In genomic region chr20:409697-410559, GRCh38 we compare ENCODE assay signal across 1 cellular context.
TF ChIP-seq lines count a peak whose summit lies in the region.

No MANE protein-coding gene starts in this region.

TF ChIP-seq in HepG2, 621 proteins besides CTCF, POLR2A, EP300 and RAD21 (continues in another document):
- TF ChIP-seq ZNF770 (CRISPR knock-in tag; IDR thresholded peaks at IDR 0.05) (peak; percentile 60; the same call in 1 of the 2 replicates), ZNF768 (CRISPR knock-in tag; IDR thresholded peaks at IDR 0.05) (peak; percentile 27; the same call in 1 of the 2 replicates), ZNF12 (CRISPR knock-in tag; IDR thresholded peaks at IDR 0.05) (no peak; the same call in 1 of the 2 replicates), PAF1 (CRISPR knock-in tag; IDR thresholded peaks at IDR 0.05) (0 out of 2 replicates have a peak, but pooled peaks have one; percentile 5), ELK4 (CRISPR knock-in tag; IDR thresholded peaks at IDR 0.05; ENCODE audit: borderline replicate concordance) (peak; percentile 42; the same call in 1 of the 2 replicates), ZNF350 (CRISPR knock-in tag; IDR thresholded peaks at IDR 0.05; ENCODE audit: borderline replicate concordance, low read depth) (peak; percentile 63; the same call in 1 of the 2 replicates), BCLAF1 (IDR thresholded peaks at IDR 0.05) (no peak), ZNF605 (CRISPR knock-in tag; IDR thresholded peaks at IDR 0.05) (no peak), JARID2 (CRISPR knock-in tag; IDR thresholded peaks at IDR 0.05; ENCODE audit: insufficient replicate concordance) (no peak), ZNF891 (CRISPR knock-in tag; IDR thresholded peaks at IDR 0.05) (0 out of 2 replicates have a peak, but pooled peaks have one; percentile 53), NFE2 (CRISPR knock-in tag; IDR thresholded peaks at IDR 0.05) (0 out of 2 replicates have a peak, but pooled peaks have one; percentile 28), ATF7 (IDR thresholded peaks at IDR 0.05) (no peak), ATF7 (CRISPR knock-in tag; IDR thresholded peaks at IDR 0.05) (no peak), KDM2A (CRISPR knock-in tag; IDR thresholded peaks at IDR 0.05; ENCODE audit: borderline replicate concordance, low read depth) (no peak), SALL1 (CRISPR knock-in tag; IDR thresholded peaks at IDR 0.05) (peak; percentile 36; the same call in 1 of the 2 replicates), MEF2D (CRISPR knock-in tag; IDR thresholded peaks at IDR 0.05) (no peak), ZBTB39 (CRISPR knock-in tag; IDR thresholded peaks at IDR 0.05) (no peak), ZNF124 (CRISPR knock-in tag; IDR thresholded peaks at IDR 0.05) (no peak), GABPB1 (CRISPR knock-in tag; IDR thresholded peaks at IDR 0.05) (0 out of 2 replicates have a peak, but pooled peaks have one; percentile 10), ZNF296 (CRISPR knock-in tag; conservative IDR thresholded peaks at IDR 0.05) (0 out of 2 replicates have a peak, but pooled peaks have one; percentile 20), RFXAP (CRISPR knock-in tag; IDR thresholded peaks at IDR 0.05; ENCODE audit: borderline replicate concordance) (no peak), PTBP1 (IDR thresholded peaks at IDR 0.05; ENCODE audit: low read depth, low read length, poor library complexity, severe bottlenecking) (no peak), PHF8 (CRISPR knock-in tag; IDR thresholded peaks at IDR 0.05) (no peak), ZC3H4 (CRISPR knock-in tag; IDR thresholded peaks at IDR 0.05; ENCODE audit: borderline replicate concordance) (peak; percentile 67; the same call in 1 of the 2 replicates), ZBTB38 (CRISPR knock-in tag; IDR thresholded peaks at IDR 0.05) (peak; percentile 93), HOXD1 (CRISPR knock-in tag; IDR thresholded peaks at IDR 0.05) (0 out of 2 replicates have a peak, but pooled peaks have one; percentile 19), ZNF138 (CRISPR knock-in tag; IDR thresholded peaks at IDR 0.05; ENCODE audit: low read depth) (no peak), ZNF788 (CRISPR knock-in tag; IDR thresholded peaks at IDR 0.05; ENCODE audit: borderline replicate concordance) (0 out of 2 replicates have a peak, but pooled peaks have one; percentile 17), IRF1 (CRISPR knock-in tag; IDR thresholded peaks at IDR 0.05; ENCODE audit: low read depth) (0 out of 2 replicates have a peak, but pooled peaks have one; percentile 51), ZSCAN20 (CRISPR knock-in tag; IDR thresholded peaks at IDR 0.05; ENCODE audit: borderline replicate concordance) (no peak), ZNF567 (CRISPR knock-in tag; IDR thresholded peaks at IDR 0.05; ENCODE audit: borderline replicate concordance) (0 out of 2 replicates have a peak, but pooled peaks have one; percentile 31), ZNF224 (CRISPR knock-in tag; IDR thresholded peaks at IDR 0.05) (no peak), ARHGAP35 (CRISPR knock-in tag; IDR thresholded peaks at IDR 0.05; ENCODE audit: borderline replicate concordance) (no peak), ETV6 (CRISPR knock-in tag; conservative IDR thresholded peaks at IDR 0.05) (no peak), HDAC2 (CRISPR knock-in tag; IDR thresholded peaks at IDR 0.05) (no peak), KLF16 (CRISPR knock-in tag; IDR thresholded peaks at IDR 0.05) (0 out of 4 replicates have a peak, but pooled peaks of 1 of the 2 experiments have one; percentile 12), ZNF790 (CRISPR knock-in tag; IDR thresholded peaks at IDR 0.05; ENCODE audit: borderline replicate concordance) (no peak), ZNF609 (CRISPR knock-in tag; IDR thresholded peaks at IDR 0.05; ENCODE audit: borderline replicate concordance) (0 out of 2 replicates have a peak, but pooled peaks have one; percentile 30), HNRNPL (IDR thresholded peaks at IDR 0.05; ENCODE audit: low read depth, low read length) (0 out of 2 replicates have a peak, but pooled peaks have one; percentile 46), SRSF1 (optimal IDR thresholded peaks at IDR 0.05; ENCODE audit: low read depth, low read length) (no peak), AHR (CRISPR knock-in tag; IDR thresholded peaks at IDR 0.05) (no peak)
- TF ChIP-seq, protein P1, sequence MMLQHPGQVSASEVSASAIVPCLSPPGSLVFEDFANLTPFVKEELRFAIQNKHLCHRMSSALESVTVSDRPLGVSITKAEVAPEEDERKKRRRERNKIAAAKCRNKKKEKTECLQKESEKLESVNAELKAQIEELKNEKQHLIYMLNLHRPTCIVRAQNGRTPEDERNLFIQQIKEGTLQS (CRISPR knock-in tag; IDR thresholded peaks at IDR 0.05), result no peak
- TF ChIP-seq, protein P2, sequence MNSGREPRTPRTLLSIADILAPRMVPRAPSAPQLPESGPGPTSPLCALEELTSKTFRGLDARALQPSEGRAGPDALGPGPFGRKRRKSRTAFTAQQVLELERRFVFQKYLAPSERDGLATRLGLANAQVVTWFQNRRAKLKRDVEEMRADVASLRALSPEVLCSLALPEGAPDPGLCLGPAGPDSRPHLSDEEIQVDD (CRISPR knock-in tag; IDR thresholded peaks at IDR 0.05; ENCODE audit: borderline replicate concordance), result peak; percentile 64; the same call in 1 of the 2 replicates
- TF ChIP-seq, protein P3, sequence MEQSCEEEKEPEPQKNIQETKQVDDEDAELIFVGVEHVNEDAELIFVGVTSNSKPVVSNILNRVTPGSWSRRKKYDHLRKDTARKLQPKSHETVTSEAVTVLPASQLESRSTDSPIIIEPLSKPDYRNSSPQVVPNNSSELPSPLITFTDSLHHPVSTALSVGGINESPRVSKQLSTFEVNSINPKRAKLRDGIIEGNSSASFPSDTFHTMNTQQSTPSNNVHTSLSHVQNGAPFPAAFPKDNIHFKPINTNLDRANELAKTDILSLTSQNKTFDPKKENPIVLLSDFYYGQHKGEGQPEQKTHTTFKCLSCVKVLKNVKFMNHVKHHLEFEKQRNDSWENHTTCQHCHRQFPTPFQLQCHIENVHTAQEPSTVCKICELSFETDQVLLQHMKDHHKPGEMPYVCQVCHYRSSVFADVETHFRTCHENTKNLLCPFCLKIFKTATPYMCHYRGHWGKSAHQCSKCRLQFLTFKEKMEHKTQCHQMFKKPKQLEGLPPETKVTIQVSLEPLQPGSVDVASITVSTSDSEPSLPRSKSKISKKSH (CRISPR knock-in tag; IDR thresholded peaks at IDR 0.05; ENCODE audit: borderline replicate concordance), result peak; percentile 65; the same call in 1 of the 2 replicates
- TF ChIP-seq, protein P4, sequence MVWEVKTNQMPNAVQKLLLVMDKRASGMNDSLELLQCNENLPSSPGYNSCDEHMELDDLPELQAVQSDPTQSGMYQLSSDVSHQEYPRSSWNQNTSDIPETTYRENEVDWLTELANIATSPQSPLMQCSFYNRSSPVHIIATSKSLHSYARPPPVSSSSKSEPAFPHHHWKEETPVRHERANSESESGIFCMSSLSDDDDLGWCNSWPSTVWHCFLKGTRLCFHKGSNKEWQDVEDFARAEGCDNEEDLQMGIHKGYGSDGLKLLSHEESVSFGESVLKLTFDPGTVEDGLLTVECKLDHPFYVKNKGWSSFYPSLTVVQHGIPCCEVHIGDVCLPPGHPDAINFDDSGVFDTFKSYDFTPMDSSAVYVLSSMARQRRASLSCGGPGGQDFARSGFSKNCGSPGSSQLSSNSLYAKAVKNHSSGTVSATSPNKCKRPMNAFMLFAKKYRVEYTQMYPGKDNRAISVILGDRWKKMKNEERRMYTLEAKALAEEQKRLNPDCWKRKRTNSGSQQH (CRISPR knock-in tag; IDR thresholded peaks at IDR 0.05; ENCODE audit: low read depth), result 0 out of 2 replicates have a peak, but pooled peaks have one; percentile 8
